In the genomic region with DNA sequence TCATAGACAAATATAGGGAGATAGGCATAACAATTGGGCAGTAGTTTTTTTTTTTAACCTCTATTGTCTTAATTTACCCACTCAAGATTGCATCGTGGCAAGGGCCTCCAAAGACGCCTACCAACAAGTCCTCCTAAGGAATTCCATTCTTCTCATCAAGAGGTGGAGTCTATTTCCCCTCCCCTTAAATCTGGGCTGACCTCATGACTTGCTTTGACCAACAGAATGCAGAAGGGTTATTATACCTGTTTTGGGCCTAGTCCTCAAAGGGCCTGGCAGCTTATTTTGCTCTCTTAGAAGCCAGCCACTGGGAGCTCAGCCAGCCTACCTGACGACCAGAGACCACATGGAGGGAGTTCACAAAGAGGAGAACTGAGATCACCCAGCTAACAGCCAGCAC, we compare ENCODE assay signal across 24 cellular contexts.
"Had no signal": no experiment of that assay in that cellular context is flagged by ENCODE, and none has a peak within 500 bp of the region (broad histone marks: within the 10 kb centered on the region; RNA-seq: fewer than 3 reads in every experiment).

No MANE protein-coding gene starts in this region.

- DNase-seq: activated CD4-positive, alpha-beta T cell treated with anti-CD3 and anti-CD28 coated beads for 36 hours; activated CD4-positive, CD25-positive, alpha-beta regulatory T cell; activated CD8-positive, alpha-beta memory T cell treated with anti-CD3 and anti-CD28 coated beads, Interleukin-2, amount 10 ng/mL, durations not matched to agents 7 days and 5 days; activated CD8-positive, alpha-beta T cell treated with anti-CD3 and anti-CD28 coated beads, Interleukin-2, amount 10 ng/mL, durations not matched to agents 7 days and 5 days; activated naive CD8-positive, alpha-beta T cell treated with anti-CD3 and anti-CD28 coated beads, Interleukin-2, amount 50 U/mL, for 24 hours; activated T-cell treated with anti-CD3 and anti-CD28 coated beads, Interleukin-2, amount 50 U/mL, for 48 hours; anterior cingulate cortex; foreskin keratinocyte; heart left ventricle; hypothalamus; immature natural killer cell; kidney; left colon; naive thymus-derived CD8-positive, alpha-beta T cell; nucleus accumbens; pancreas; psoas muscle; sigmoid colon; small intestine; stimulated activated naive B cell treated with anti-CD40 and anti-IgM and Interleukin-4, amounts not matched to agents 10 μg/mL and 1 μg/mL and 100 μg/mL, for 72 hours; stomach; T-cell; tibial artery had no signal

- H3K27me3 ChIP-seq: esophagus muscularis mucosa, foreskin keratinocyte, heart left ventricle, pancreas, sigmoid colon, stomach, tibial artery had no signal

- H3K9me3 ChIP-seq: esophagus muscularis mucosa, heart left ventricle, pancreas, psoas muscle, sigmoid colon, stomach, tibial artery had no signal

- H3K27ac ChIP-seq: esophagus muscularis mucosa, foreskin keratinocyte, heart left ventricle, pancreas, psoas muscle, sigmoid colon, stomach, tibial artery had no signal

- H3K4me1 ChIP-seq: esophagus muscularis mucosa, foreskin keratinocyte, pancreas, psoas muscle, sigmoid colon, tibial artery had no signal

- H3K4me3 ChIP-seq: esophagus muscularis mucosa, heart left ventricle, pancreas, psoas muscle, sigmoid colon, stomach, tibial artery had no signal
